Comparison of ENCODE assay signal across 1 cellular context in the genomic region with DNA sequence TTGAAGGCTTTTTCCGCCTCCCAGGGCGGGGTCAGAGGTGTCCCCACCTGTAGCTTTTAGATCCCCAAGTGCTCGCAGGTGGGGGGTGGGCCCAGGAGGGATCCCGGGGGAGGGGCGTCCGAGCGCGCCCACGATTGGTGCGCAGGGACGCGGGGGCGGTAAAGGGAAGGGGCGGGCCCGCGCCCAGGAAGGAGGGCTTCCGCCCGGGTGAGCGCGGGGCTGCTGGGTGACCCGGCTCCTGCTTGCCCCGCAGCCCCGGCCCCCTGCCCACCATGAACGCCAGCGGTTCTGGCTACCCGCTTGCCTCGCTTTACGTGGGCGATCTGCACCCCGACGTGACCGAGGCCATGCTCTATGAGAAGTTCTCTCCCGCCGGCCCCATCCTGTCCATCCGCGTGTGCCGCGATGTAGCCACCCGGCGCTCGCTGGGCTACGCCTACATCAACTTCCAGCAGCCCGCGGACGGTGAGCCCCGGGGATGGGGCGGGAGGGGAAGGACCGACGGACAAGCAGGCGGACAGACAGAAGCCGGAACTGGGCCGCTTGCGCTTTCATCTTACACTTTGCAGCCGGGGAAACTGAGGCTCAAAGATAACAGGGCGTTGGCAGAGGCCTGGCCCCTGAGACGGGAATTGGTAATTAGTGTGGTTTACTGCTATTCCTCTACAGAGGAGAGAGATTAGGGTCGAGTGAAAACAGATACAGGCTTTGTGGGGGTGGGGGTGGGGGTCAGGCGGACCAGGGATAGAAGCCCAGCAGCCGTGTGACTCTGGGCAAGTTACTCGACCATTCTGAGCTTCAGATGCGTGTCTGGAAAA.
TF ChIP-seq lines count a peak whose summit lies in the region.

A gene (plus strand): TSS at position 189 of the 818 bp plus-strand sequence. CDS start 84 bp downstream, at position 273.

TF ChIP-seq in HepG2, 621 proteins besides CTCF, POLR2A, EP300 and RAD21 (continued from another document and continues in another):
- TF ChIP-seq, protein P1, sequence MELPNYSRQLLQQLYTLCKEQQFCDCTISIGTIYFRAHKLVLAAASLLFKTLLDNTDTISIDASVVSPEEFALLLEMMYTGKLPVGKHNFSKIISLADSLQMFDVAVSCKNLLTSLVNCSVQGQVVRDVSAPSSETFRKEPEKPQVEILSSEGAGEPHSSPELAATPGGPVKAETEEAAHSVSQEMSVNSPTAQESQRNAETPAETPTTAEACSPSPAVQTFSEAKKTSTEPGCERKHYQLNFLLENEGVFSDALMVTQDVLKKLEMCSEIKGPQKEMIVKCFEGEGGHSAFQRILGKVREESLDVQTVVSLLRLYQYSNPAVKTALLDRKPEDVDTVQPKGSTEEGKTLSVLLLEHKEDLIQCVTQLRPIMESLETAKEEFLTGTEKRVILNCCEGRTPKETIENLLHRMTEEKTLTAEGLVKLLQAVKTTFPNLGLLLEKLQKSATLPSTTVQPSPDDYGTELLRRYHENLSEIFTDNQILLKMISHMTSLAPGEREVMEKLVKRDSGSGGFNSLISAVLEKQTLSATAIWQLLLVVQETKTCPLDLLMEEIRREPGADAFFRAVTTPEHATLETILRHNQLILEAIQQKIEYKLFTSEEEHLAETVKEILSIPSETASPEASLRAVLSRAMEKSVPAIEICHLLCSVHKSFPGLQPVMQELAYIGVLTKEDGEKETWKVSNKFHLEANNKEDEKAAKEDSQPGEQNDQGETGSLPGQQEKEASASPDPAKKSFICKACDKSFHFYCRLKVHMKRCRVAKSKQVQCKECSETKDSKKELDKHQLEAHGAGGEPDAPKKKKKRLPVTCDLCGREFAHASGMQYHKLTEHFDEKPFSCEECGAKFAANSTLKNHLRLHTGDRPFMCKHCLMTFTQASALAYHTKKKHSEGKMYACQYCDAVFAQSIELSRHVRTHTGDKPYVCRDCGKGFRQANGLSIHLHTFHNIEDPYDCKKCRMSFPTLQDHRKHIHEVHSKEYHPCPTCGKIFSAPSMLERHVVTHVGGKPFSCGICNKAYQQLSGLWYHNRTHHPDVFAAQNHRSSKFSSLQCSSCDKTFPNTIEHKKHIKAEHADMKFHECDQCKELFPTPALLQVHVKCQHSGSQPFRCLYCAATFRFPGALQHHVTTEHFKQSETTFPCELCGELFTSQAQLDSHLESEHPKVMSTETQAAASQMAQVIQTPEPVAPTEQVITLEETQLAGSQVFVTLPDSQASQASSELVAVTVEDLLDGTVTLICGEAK (IDR thresholded peaks at IDR 0.05) = no peak
- TF ChIP-seq, protein P1 (CRISPR knock-in tag; IDR thresholded peaks at IDR 0.05) = 0 out of 2 replicates have a peak, but pooled peaks have one; percentile 45
- TF ChIP-seq, protein P2, sequence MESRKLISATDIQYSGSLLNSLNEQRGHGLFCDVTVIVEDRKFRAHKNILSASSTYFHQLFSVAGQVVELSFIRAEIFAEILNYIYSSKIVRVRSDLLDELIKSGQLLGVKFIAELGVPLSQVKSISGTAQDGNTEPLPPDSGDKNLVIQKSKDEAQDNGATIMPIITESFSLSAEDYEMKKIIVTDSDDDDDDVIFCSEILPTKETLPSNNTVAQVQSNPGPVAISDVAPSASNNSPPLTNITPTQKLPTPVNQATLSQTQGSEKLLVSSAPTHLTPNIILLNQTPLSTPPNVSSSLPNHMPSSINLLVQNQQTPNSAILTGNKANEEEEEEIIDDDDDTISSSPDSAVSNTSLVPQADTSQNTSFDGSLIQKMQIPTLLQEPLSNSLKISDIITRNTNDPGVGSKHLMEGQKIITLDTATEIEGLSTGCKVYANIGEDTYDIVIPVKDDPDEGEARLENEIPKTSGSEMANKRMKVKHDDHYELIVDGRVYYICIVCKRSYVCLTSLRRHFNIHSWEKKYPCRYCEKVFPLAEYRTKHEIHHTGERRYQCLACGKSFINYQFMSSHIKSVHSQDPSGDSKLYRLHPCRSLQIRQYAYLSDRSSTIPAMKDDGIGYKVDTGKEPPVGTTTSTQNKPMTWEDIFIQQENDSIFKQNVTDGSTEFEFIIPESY (CRISPR knock-in tag; IDR thresholded peaks at IDR 0.05) = 0 out of 2 replicates have a peak, but pooled peaks have one; percentile 28
- TF ChIP-seq ZNF891 (CRISPR knock-in tag; IDR thresholded peaks at IDR 0.05) (peak; percentile 66; the same call in 1 of the 2 replicates), GATAD1 (CRISPR knock-in tag; IDR thresholded peaks at IDR 0.05) (peak; percentile 69; the same call in 1 of the 2 replicates), BCL6 (CRISPR knock-in tag; IDR thresholded peaks at IDR 0.05) (peak; percentile 55; the same call in 1 of the 2 replicates), ZFP36L1 (CRISPR knock-in tag; IDR thresholded peaks at IDR 0.05) (0 out of 2 replicates have a peak, but pooled peaks have one; percentile 28), KLF16 (CRISPR knock-in tag; IDR thresholded peaks at IDR 0.05) (peak in 1 of 2 experiments; percentile 77; a peak in 2 of 4 replicates), KLF6 (CRISPR knock-in tag; IDR thresholded peaks at IDR 0.05) (peak; percentile 84), POGZ (CRISPR knock-in tag; IDR thresholded peaks at IDR 0.05) (peak; percentile 44; the same call in 1 of the 2 replicates), ZNF296 (CRISPR knock-in tag; conservative IDR thresholded peaks at IDR 0.05) (no peak), ZNF883 (CRISPR knock-in tag; IDR thresholded peaks at IDR 0.05; ENCODE audit: not compliant biosample characterization) (peak; percentile 59), SALL2 (CRISPR knock-in tag; IDR thresholded peaks at IDR 0.05) (0 out of 2 replicates have a peak, but pooled peaks have one; percentile 59), ETV5 (CRISPR knock-in tag; IDR thresholded peaks at IDR 0.05; ENCODE audit: borderline replicate concordance) (peak; percentile 82), ZNF121 (CRISPR knock-in tag; IDR thresholded peaks at IDR 0.05) (peak; percentile 64; the same call in 1 of the 2 replicates), KDM3A (CRISPR knock-in tag; IDR thresholded peaks at IDR 0.05; ENCODE audit: low read depth) (peak; percentile 49; the same call in 1 of the 2 replicates), ZNF766 (CRISPR knock-in tag; IDR thresholded peaks at IDR 0.05; ENCODE audit: borderline replicate concordance) (0 out of 2 replicates have a peak, but pooled peaks have one; percentile 23), ZNF143 (CRISPR knock-in tag; IDR thresholded peaks at IDR 0.05) (peak; percentile 68), GPN1 (CRISPR knock-in tag; IDR thresholded peaks at IDR 0.05; ENCODE audit: borderline replicate concordance) (no peak), KDM6A (CRISPR knock-in tag; IDR thresholded peaks at IDR 0.05; ENCODE audit: low read depth) (0 out of 2 replicates have a peak, but pooled peaks have one; percentile 28), TAF1 (CRISPR knock-in tag; IDR thresholded peaks at IDR 0.05) (peak; percentile 84), ZNF841 (CRISPR knock-in tag; IDR thresholded peaks at IDR 0.05; ENCODE audit: borderline replicate concordance) (peak; percentile 87; the same call in 1 of the 2 replicates), ZFY (CRISPR knock-in tag; IDR thresholded peaks at IDR 0.05) (peak; percentile 75), ZFYVE20 (CRISPR knock-in tag; IDR thresholded peaks at IDR 0.05; ENCODE audit: borderline replicate concordance, low read depth) (0 out of 2 replicates have a peak, but pooled peaks have one; percentile 25), ZNF564 (CRISPR knock-in tag; IDR thresholded peaks at IDR 0.05) (peak; percentile 45; the same call in 1 of the 2 replicates), JUNB (CRISPR knock-in tag; IDR thresholded peaks at IDR 0.05; ENCODE audit: borderline replicate concordance) (0 out of 2 replicates have a peak, but pooled peaks have one; percentile 45), STAT5B (CRISPR knock-in tag; IDR thresholded peaks at IDR 0.05) (peak; percentile 23; the same call in 1 of the 2 replicates), ZNF768 (CRISPR knock-in tag; IDR thresholded peaks at IDR 0.05) (peak; percentile 87), MTF1 (CRISPR knock-in tag; IDR thresholded peaks at IDR 0.05) (0 out of 2 replicates have a peak, but pooled peaks have one; percentile 48)
- TF ChIP-seq, protein P3, sequence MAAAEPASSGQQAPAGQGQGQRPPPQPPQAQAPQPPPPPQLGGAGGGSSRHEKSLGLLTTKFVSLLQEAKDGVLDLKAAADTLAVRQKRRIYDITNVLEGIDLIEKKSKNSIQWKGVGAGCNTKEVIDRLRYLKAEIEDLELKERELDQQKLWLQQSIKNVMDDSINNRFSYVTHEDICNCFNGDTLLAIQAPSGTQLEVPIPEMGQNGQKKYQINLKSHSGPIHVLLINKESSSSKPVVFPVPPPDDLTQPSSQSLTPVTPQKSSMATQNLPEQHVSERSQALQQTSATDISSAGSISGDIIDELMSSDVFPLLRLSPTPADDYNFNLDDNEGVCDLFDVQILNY (CRISPR knock-in tag; conservative IDR thresholded peaks at IDR 0.05) = peak; percentile 66
- TF ChIP-seq, protein P4, sequence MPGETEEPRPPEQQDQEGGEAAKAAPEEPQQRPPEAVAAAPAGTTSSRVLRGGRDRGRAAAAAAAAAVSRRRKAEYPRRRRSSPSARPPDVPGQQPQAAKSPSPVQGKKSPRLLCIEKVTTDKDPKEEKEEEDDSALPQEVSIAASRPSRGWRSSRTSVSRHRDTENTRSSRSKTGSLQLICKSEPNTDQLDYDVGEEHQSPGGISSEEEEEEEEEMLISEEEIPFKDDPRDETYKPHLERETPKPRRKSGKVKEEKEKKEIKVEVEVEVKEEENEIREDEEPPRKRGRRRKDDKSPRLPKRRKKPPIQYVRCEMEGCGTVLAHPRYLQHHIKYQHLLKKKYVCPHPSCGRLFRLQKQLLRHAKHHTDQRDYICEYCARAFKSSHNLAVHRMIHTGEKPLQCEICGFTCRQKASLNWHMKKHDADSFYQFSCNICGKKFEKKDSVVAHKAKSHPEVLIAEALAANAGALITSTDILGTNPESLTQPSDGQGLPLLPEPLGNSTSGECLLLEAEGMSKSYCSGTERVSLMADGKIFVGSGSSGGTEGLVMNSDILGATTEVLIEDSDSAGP (CRISPR knock-in tag; IDR thresholded peaks at IDR 0.05; ENCODE audit: borderline replicate concordance) = peak; percentile 97
- TF ChIP-seq, protein P5, sequence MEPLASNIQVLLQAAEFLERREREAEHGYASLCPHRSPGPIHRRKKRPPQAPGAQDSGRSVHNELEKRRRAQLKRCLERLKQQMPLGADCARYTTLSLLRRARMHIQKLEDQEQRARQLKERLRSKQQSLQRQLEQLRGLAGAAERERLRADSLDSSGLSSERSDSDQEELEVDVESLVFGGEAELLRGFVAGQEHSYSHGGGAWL (CRISPR knock-in tag; IDR thresholded peaks at IDR 0.05) = peak; percentile 87
- TF ChIP-seq, protein P6, sequence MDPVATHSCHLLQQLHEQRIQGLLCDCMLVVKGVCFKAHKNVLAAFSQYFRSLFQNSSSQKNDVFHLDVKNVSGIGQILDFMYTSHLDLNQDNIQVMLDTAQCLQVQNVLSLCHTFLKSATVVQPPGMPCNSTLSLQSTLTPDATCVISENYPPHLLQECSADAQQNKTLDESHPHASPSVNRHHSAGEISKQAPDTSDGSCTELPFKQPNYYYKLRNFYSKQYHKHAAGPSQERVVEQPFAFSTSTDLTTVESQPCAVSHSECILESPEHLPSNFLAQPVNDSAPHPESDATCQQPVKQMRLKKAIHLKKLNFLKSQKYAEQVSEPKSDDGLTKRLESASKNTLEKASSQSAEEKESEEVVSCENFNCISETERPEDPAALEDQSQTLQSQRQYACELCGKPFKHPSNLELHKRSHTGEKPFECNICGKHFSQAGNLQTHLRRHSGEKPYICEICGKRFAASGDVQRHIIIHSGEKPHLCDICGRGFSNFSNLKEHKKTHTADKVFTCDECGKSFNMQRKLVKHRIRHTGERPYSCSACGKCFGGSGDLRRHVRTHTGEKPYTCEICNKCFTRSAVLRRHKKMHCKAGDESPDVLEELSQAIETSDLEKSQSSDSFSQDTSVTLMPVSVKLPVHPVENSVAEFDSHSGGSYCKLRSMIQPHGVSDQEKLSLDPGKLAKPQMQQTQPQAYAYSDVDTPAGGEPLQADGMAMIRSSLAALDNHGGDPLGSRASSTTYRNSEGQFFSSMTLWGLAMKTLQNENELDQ (CRISPR knock-in tag; IDR thresholded peaks at IDR 0.05; ENCODE audit: borderline replicate concordance) = peak; percentile 61; the same call in 1 of the 2 replicates
- TF ChIP-seq, protein P7, sequence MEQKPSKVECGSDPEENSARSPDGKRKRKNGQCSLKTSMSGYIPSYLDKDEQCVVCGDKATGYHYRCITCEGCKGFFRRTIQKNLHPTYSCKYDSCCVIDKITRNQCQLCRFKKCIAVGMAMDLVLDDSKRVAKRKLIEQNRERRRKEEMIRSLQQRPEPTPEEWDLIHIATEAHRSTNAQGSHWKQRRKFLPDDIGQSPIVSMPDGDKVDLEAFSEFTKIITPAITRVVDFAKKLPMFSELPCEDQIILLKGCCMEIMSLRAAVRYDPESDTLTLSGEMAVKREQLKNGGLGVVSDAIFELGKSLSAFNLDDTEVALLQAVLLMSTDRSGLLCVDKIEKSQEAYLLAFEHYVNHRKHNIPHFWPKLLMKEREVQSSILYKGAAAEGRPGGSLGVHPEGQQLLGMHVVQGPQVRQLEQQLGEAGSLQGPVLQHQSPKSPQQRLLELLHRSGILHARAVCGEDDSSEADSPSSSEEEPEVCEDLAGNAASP (CRISPR knock-in tag; IDR thresholded peaks at IDR 0.05; ENCODE audit: borderline replicate concordance) = peak; percentile 79
